Comparison of ENCODE assay signal across 29 cellular contexts in the genomic region with DNA sequence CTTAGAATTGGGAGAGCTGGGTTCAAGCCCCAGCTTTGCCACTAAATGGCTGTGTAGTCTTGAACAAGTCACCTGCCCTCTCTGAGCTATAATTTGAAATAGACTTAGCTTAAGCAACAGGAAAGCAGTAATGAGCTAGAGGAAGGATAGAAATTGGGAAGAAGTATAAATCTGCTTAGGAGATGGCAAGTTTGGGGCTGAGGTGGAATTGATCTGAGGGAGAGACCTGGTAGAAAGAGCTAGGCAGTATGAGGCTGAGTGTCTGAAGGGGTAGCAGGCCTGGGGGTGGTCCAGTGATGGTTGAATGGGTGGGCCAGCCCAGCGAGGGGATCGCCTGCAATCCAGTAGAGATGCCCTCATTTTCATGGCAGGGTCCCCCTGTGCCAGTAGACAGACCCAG. TPM values are rescaled to one million over a fixed set of nuclear protein-coding genes. Genes with fewer than 3 reads are reported as not detected.
DNase-seq lines count a peak whose midpoint lies in the region; ATAC-seq, FAIRE-seq and TF ChIP-seq lines count a peak whose summit lies in the region.
"Had no signal": no experiment of that assay in that cellular context is flagged by ENCODE, and none has a peak within 500 bp of the region (broad histone marks: within the 10 kb centered on the region; RNA-seq: fewer than 3 reads in every experiment).

No MANE protein-coding gene starts in this region.

- 96 to 100% methylated on average over 2 of the region's 2 CpGs for WGBS in pancreas, 2 donors

- H3K27ac Mint-ChIP-seq in naive B cell, result peak overlapping the region in 4 of 6 donors; percentile 3 to 63 (median 30)
- H3K27ac Mint-ChIP-seq: activated naive CD8-positive, alpha-beta T cell treated with anti-CD3 and anti-CD28 coated beads for 36 hours; B cell; stimulated activated naive B cell treated with anti-CD40 and anti-IgM and Interleukin-4, amounts not matched to agents 10 μg/mL and 1 μg/mL and 100 μg/mL, for 72 hours had no signal

- H3K27me3 Mint-ChIP-seq in naive B cell, result no peaks in the 10 kb centered on the region
- H3K27me3 Mint-ChIP-seq: activated naive CD8-positive, alpha-beta T cell treated with anti-CD3 and anti-CD28 coated beads for 36 hours; B cell; IgD-negative memory B cell; stimulated activated naive B cell treated with anti-CD40 and anti-IgM and Interleukin-4, amounts not matched to agents 10 μg/mL and 1 μg/mL and 100 μg/mL, for 72 hours had no signal

- no peak for ATAC-seq in naive B cell (ENCODE audit: low read depth in 2 of 2)
- no peak for ATAC-seq in pancreas
- ATAC-seq: left colon; stimulated activated naive B cell treated with anti-CD40 and anti-IgM and Interleukin-4, amounts not matched to agents 10 μg/mL and 1 μg/mL and 100 μg/mL, for 72 hours had no signal

- no peaks in the 10 kb centered on the region for H3K36me3 ChIP-seq in DOHH2 (ENCODE audit: control insufficient read depth, low read length)
- H3K36me3 ChIP-seq in ascending aorta, result peaks cover 5 to 6% of the 10 kb centered on the region in 2 donors
- no peaks in the 10 kb centered on the region for H3K36me3 ChIP-seq in tibial artery
- no peaks in the 10 kb centered on the region for H3K36me3 ChIP-seq in pancreas
- H3K36me3 ChIP-seq: colonic mucosa, neutrophil, suprapubic skin had no signal

- peaks cover 58 to 70% (median 69%) of the 10 kb centered on the region in 3 donors for H3K4me1 Mint-ChIP-seq in naive B cell

- 0 out of 2 replicates have a peak, but pooled peaks cover 10% of the 10 kb centered on the region for H3F3A ChIP-seq in DOHH2 (ENCODE audit: control insufficient read depth, insufficient read depth)

- H3K27ac ChIP-seq in DOHH2 (ENCODE audit: low read depth, low read length) (no peak overlapping the region), ascending aorta (peak overlapping the region; percentile 90 to 92), tibial artery (peak overlapping the region; percentile 87 to 96), pancreas (no peak overlapping the region)
- H3K27ac ChIP-seq: epithelial cell of prostate, neutrophil, suprapubic skin had no signal

- no peak overlapping the region for H3K4me3 Mint-ChIP-seq in naive B cell
- H3K4me3 Mint-ChIP-seq: activated naive CD8-positive, alpha-beta T cell treated with anti-CD3 and anti-CD28 coated beads for 36 hours; B cell; immature natural killer cell; stimulated activated naive B cell treated with anti-CD40 and anti-IgM and Interleukin-4, amounts not matched to agents 10 μg/mL and 1 μg/mL and 100 μg/mL, for 72 hours had no signal

- no peaks in the 10 kb centered on the region for H3K9me3 Mint-ChIP-seq in naive B cell
- H3K9me3 Mint-ChIP-seq: activated naive CD8-positive, alpha-beta T cell treated with anti-CD3 and anti-CD28 coated beads for 36 hours; IgD-negative memory B cell; immature natural killer cell had no signal

- DNase-seq in ascending aorta (ENCODE audit: low spot score in 2 of 2), result no peak
- no peak for DNase-seq in naive B cell
- DNase-seq in tibial artery, result no peak
- no peak for DNase-seq in pancreas
- DNase-seq in CD1c-positive myeloid dendritic cell (ENCODE audit: extremely low spot score), result no peak
- DNase-seq in HuH-7 (ENCODE audit: low spot score), result no peak
- DNase-seq: ACHN; activated CD4-positive, alpha-beta T cell treated with anti-CD3 and anti-CD28 coated beads for 4 hours; activated naive CD8-positive, alpha-beta T cell treated with anti-CD3 and anti-CD28 coated beads for 36 hours; colonic mucosa; effector memory CD4-positive, alpha-beta T cell; GDM1; HCEC 1CT; immature natural killer cell; left colon; NCI-H1092; NCI-H1694; NCI-H2171; NCI-H82; stimulated activated CD4-positive, alpha-beta T cell treated with anti-CD3 and anti-CD28 coated beads, Interleukin-15, amount 100 ng/mL, for 24 hours; stimulated activated naive B cell treated with anti-CD40 and anti-IgM and Interleukin-4, amounts not matched to agents 10 μg/mL and 1 μg/mL and 100 μg/mL, for 72 hours had no signal

- H3K4me1 ChIP-seq in DOHH2 (ENCODE audit: control insufficient read depth, low read length) (peaks cover 82% of the 10 kb centered on the region), ascending aorta (peaks cover 12 to 61% of the 10 kb centered on the region in 2 donors), tibial artery (peaks cover 4 to 100% (median 71%) of the 10 kb centered on the region in 4 donors), pancreas (peaks cover 0 to 5% (median 3%) of the 10 kb centered on the region in 3 donors)

- H3K27me3 ChIP-seq in DOHH2 (ENCODE audit: control insufficient read depth, low read length), result no peaks in the 10 kb centered on the region
- H3K27me3 ChIP-seq in ascending aorta, result no peaks in the 10 kb centered on the region
- H3K27me3 ChIP-seq in tibial artery, result no peaks in the 10 kb centered on the region
- H3K27me3 ChIP-seq in pancreas, result no peaks in the 10 kb centered on the region
- H3K27me3 ChIP-seq: colonic mucosa, neutrophil, suprapubic skin had no signal

- no peaks in the 10 kb centered on the region for H3K9me3 ChIP-seq in DOHH2 (ENCODE audit: control insufficient read depth, insufficient read depth, low read length)
- no peaks in the 10 kb centered on the region for H3K9me3 ChIP-seq in ascending aorta
- H3K9me3 ChIP-seq in tibial artery, result no peaks in the 10 kb centered on the region
- H3K9me3 ChIP-seq in pancreas, result no peaks in the 10 kb centered on the region
- H3K9me3 ChIP-seq: colonic mucosa, neutrophil, suprapubic skin had no signal

- no peak for FAIRE-seq in pancreas (lab: Jason Lieb, UNC)
- FAIRE-seq: astrocyte, RCC 7860 had no signal

- TF ChIP-seq CTCF in DOHH2 (IDR thresholded peaks at IDR 0.05; ENCODE audit: low read depth, low read length, poor library complexity, severe bottlenecking), result no peak
- TF ChIP-seq CTCF in ascending aorta (IDR thresholded peaks at IDR 0.05), result no peak
- TF ChIP-seq CTCF in tibial artery (IDR thresholded peaks at IDR 0.05), result no peak
- no peak for TF ChIP-seq CTCF in pancreas (IDR thresholded peaks at IDR 0.05)

- intact Hi-C loops in ascending aorta (cut with DNase I), result no loop called here
- intact Hi-C loops in tibial artery (cut with DNase I; ENCODE audit: low total_unique reads), result no loop called here
- intact Hi-C loops in pancreas (cut with DNase I), result no loop called here

- peak overlapping the region; percentile 47 for H3K4me2 ChIP-seq in DOHH2 (ENCODE audit: low read length)

- H3K79me2 ChIP-seq in DOHH2 (ENCODE audit: control insufficient read depth, low read length), result peaks cover 3% of the 10 kb centered on the region; the same call in 1 of the 2 replicates

- H3K4me3 ChIP-seq in DOHH2 (ENCODE audit: low read length) (no peak overlapping the region), ascending aorta (no peak overlapping the region), tibial artery (no peak overlapping the region), pancreas (no peak overlapping the region)
- H3K4me3 ChIP-seq: colonic mucosa, suprapubic skin had no signal

- H4K20me1 ChIP-seq in DOHH2 (ENCODE audit: control insufficient read depth, insufficient read depth, low read depth, low read length), result no peaks in the 10 kb centered on the region

- H3K9me2 ChIP-seq in DOHH2 (replicated peaks; ENCODE audit: control insufficient read depth, low read length), result no peaks in the 10 kb centered on the region

- peaks cover 6 to 7% of the 10 kb centered on the region in 2 donors for H3K36me3 Mint-ChIP-seq in naive B cell

RNA-seq across cellular contexts. Expression of a gene that starts 22.9 kb away (rescaled TPM):
- total RNA-seq in ascending aorta (1,791 TPM), pancreas (10 to 100 TPM; 43.2 to 84.4 (median 50.3) TPM)
- polyA plus RNA-seq in naive B cell (ENCODE audit: low read depth in 6 of 6) (10 to 100 TPM in 5 of 6 donors, 1 to 10 TPM in 1; 9.6 to 58.6 (median 25.4) TPM), pancreas (1 to 10 TPM; 4.9 to 9.4 TPM)

Comparison
In these comparisons a context has a peak if more than half of its experiments do, and no peak if none do; other contexts are left out.
1. H3K27ac ChIP-seq: peak in ascending aorta (2 of 2) and tibial artery (2 of 2); none in DOHH2 (single experiment) and pancreas (0 of 4).
2. RNA of a gene that starts 22.9 kb away (total RNA-seq): 1,791 TPM in ascending aorta (single experiment); 43.2 to 84.4 TPM in pancreas; every median in the first group is over 10 times any median in the second.